12 cellular contexts compared by ENCODE assay signal in genomic region chr4:186946682-186947294, GRCh38.
DNase-seq lines count a peak whose midpoint lies in the region; ATAC-seq and TF ChIP-seq lines count a peak whose summit lies in the region.
"Had no signal": no experiment of that assay in that cellular context is flagged by ENCODE, and none has a peak within 500 bp of the region (broad histone marks: within the 10 kb centered on the region; RNA-seq: fewer than 3 reads in every experiment).

No MANE protein-coding gene starts in this region.

- no peak overlapping the region for H4K5ac ChIP-seq in mesendoderm (ENCODE audit: low read length)

- H3K27me3 ChIP-seq in Caco-2 (replicated peaks; ENCODE audit: control insufficient read depth, insufficient read depth, low read length) (no peaks in the 10 kb centered on the region), mesendoderm (ENCODE audit: insufficient read depth, low read length, poor library complexity) (no peaks in the 10 kb centered on the region), psoas muscle (ENCODE audit: insufficient read depth in 3 of 3, low read length in 2 of 3) (no peaks in the 10 kb centered on the region)

- no peak overlapping the region for H3K9ac ChIP-seq in mesendoderm (ENCODE audit: low read length)
- H3K9ac ChIP-seq: KMS-11 had no signal

- H3K36me3 ChIP-seq in Caco-2 (ENCODE audit: control insufficient read depth, insufficient read depth, low read length), result no peaks in the 10 kb centered on the region
- no peaks in the 10 kb centered on the region for H3K36me3 ChIP-seq in mesendoderm (ENCODE audit: control insufficient read depth, insufficient read depth, low read length)
- H3K36me3 ChIP-seq in psoas muscle (ENCODE audit: insufficient read depth in 1 of 2, low read depth in 1 of 2), result no peaks in the 10 kb centered on the region
- H3K36me3 ChIP-seq: lower lobe of right lung had no signal

- peaks cover 3% of the 10 kb centered on the region for H3K27me3 Mint-ChIP-seq in Caco-2 (ENCODE audit: insufficient read depth, unreplicated experiment)
- no peaks in the 10 kb centered on the region for H3K27me3 Mint-ChIP-seq in T-helper 17 cell
- H3K27me3 Mint-ChIP-seq in effector memory CD8-positive, alpha-beta T cell, result no peaks in the 10 kb centered on the region

- H3K9me3 Mint-ChIP-seq in Caco-2 (ENCODE audit: unreplicated experiment), result no peaks in the 10 kb centered on the region
- H3K9me3 Mint-ChIP-seq in effector memory CD8-positive, alpha-beta T cell, result peaks cover 9 to 34% of the 10 kb centered on the region in 2 donors

- H3K4me1 Mint-ChIP-seq in Caco-2 (ENCODE audit: low read depth, unreplicated experiment) (peaks cover 5% of the 10 kb centered on the region), T-helper 17 cell (no peaks in the 10 kb centered on the region)
- H3K4me1 Mint-ChIP-seq in effector memory CD8-positive, alpha-beta T cell (ENCODE audit: low read depth in 2 of 2), result no peaks in the 10 kb centered on the region

- no peak overlapping the region for H3K56ac ChIP-seq in mesendoderm (ENCODE audit: low read length)

- H3K9me3 ChIP-seq in Caco-2 (no peaks in the 10 kb centered on the region), T-helper 17 cell (ENCODE audit: control insufficient read depth, low read length, poor library complexity, severe bottlenecking) (no peaks in the 10 kb centered on the region), psoas muscle (no peaks in the 10 kb centered on the region)
- H3K9me3 ChIP-seq: lower lobe of right lung had no signal

- no peak overlapping the region for H3K23ac ChIP-seq in mesendoderm (ENCODE audit: low read length)

- TF ChIP-seq CTCF in Caco-2 (IDR thresholded peaks at IDR 0.05; ENCODE audit: insufficient read depth in 1 of 2, low read depth in 1 of 2, low read length in 1 of 2, severe bottlenecking in 1 of 2, unreplicated experiment in 1 of 2) (peak; percentile 50 to 84), LNCaP clone FGC (IDR thresholded peaks at IDR 0.05; ENCODE audit: control insufficient read depth, extremely low read depth, insufficient read depth) (peak; percentile 32), psoas muscle (IDR thresholded peaks at IDR 0.05) (no peak)

- H3K4me3 Mint-ChIP-seq in Caco-2 (ENCODE audit: unreplicated experiment) (no peak overlapping the region), T-helper 17 cell (no peak overlapping the region)
- no peak overlapping the region for H3K4me3 Mint-ChIP-seq in effector memory CD8-positive, alpha-beta T cell

- H2BK15ac ChIP-seq in mesendoderm (replicated peaks; ENCODE audit: low read depth), result no peak overlapping the region

- H2BK120ac ChIP-seq in mesendoderm (ENCODE audit: low read depth, low read length), result no peak overlapping the region

- ATAC-seq in T-helper 17 cell (no peak), psoas muscle (no peak)
- ATAC-seq in effector memory CD8-positive, alpha-beta T cell (replicated peaks), result no peak
- ATAC-seq: lower lobe of right lung had no signal

- POLR2A ChIA-PET in Caco-2 (lab: Charles Lee), result no interaction called here

- H2AK5ac ChIP-seq in mesendoderm (ENCODE audit: low read length), result no peak overlapping the region

- H3K4me2 ChIP-seq in mesendoderm (ENCODE audit: low read length), result no peak overlapping the region
- H3K4me2 ChIP-seq: KMS-11 had no signal

- no peak overlapping the region for H3K27ac Mint-ChIP-seq in Caco-2 (ENCODE audit: unreplicated experiment)
- H3K27ac Mint-ChIP-seq in T-helper 17 cell, result no peak overlapping the region
- H3K27ac Mint-ChIP-seq in effector memory CD8-positive, alpha-beta T cell, result no peak overlapping the region

- no peaks in the 10 kb centered on the region for H3K79me2 ChIP-seq in mesendoderm (ENCODE audit: control insufficient read depth, insufficient read depth, low read length)

- DNase-seq in Caco-2 (peak; percentile 72), LNCaP clone FGC (ENCODE audit: low read depth) (no peak), astrocyte of the hippocampus (ENCODE audit: low read depth, low spot score) (peak; percentile 55), mesendoderm (peak; percentile 72), T-helper 17 cell (no peak), psoas muscle (no peak)
- DNase-seq in effector memory CD8-positive, alpha-beta T cell, result no peak
- DNase-seq in activated T-cell treated with anti-CD3 and anti-CD28 coated beads, Interleukin-2, amount 50 U/mL, for 48 hours, result no peak
- DNase-seq: activated CD4-positive, CD25-positive, alpha-beta regulatory T cell treated with anti-CD3 and anti-CD28 coated beads, Interleukin-2, amount 50 U/mL, for 72 hours; lower lobe of right lung; stimulated activated CD4-positive, alpha-beta T cell treated with anti-CD3 and anti-CD28 coated beads, Interleukin-2, amount 100 ng/mL, for 24 hours had no signal

- CTCF ChIA-PET in Caco-2 (lab: Charles Lee), result interaction anchor here (0.5 to 1.4 kb wide), 2 partner anchors 221 to 802 kb away, joined by 3 read pairs; no protein-coding TSS in a partner anchor

- H3K79me1 ChIP-seq in mesendoderm (ENCODE audit: low read length), result no peaks in the 10 kb centered on the region

- intact Hi-C loops in Caco-2 (cut with micrococcal nuclease; ENCODE audit: unreplicated experiment) (loop anchor here (1.0 kb wide), 2 partner anchors 220 to 277 kb away; no protein-coding TSS in a partner anchor), psoas muscle (cut with DNase I) (no loop called here)

- H3K36me3 Mint-ChIP-seq in Caco-2 (ENCODE audit: insufficient read depth, unreplicated experiment), result no peaks in the 10 kb centered on the region
- no peaks in the 10 kb centered on the region for H3K36me3 Mint-ChIP-seq in T-helper 17 cell (ENCODE audit: low read depth)
- H3K36me3 Mint-ChIP-seq in effector memory CD8-positive, alpha-beta T cell (ENCODE audit: insufficient read depth), result no peaks in the 10 kb centered on the region

- H2BK5ac ChIP-seq in mesendoderm (ENCODE audit: low read length), result no peak overlapping the region

- H3K27ac ChIP-seq in mesendoderm (ENCODE audit: low read depth, low read length), result no peak overlapping the region
- no peak overlapping the region for H3K27ac ChIP-seq in psoas muscle
- H3K27ac ChIP-seq: KMS-11, lower lobe of right lung had no signal

- no peak overlapping the region for H4K8ac ChIP-seq in mesendoderm (ENCODE audit: low read depth, low read length)

- no TSS peak for BruUV-seq in Caco-2 (replicated peaks; lab: Mats Ljungman, UMichigan)

- no peak overlapping the region for H3K18ac ChIP-seq in mesendoderm (ENCODE audit: low read length)

- H3K4ac ChIP-seq in mesendoderm (ENCODE audit: low read depth, low read length), result no peak overlapping the region

- no peaks in the 10 kb centered on the region for H3K4me1 ChIP-seq in Caco-2
- H3K4me1 ChIP-seq in mesendoderm (ENCODE audit: control insufficient read depth, low read depth, low read length), result no peaks in the 10 kb centered on the region
- no peaks in the 10 kb centered on the region for H3K4me1 ChIP-seq in psoas muscle

- no CpG with 5 or more reads among the region's 11 CpGs for whole genome bisulfite sequencing in mesendoderm (ENCODE audit: extremely low coverage, insufficient coverage, low lambda C conversion rate)
- WGBS in psoas muscle, 3 donors, result 68 to 75% (median 75%) methylated on average over 11 of the region's 11 CpGs

- H3K4me3 ChIP-seq in Caco-2 (ENCODE audit: low read depth, low read length) (no peak overlapping the region), LNCaP clone FGC (ENCODE audit: low read depth, low read length) (no peak overlapping the region), mesendoderm (ENCODE audit: low read length) (no peak overlapping the region), psoas muscle (no peak overlapping the region)
- H3K4me3 ChIP-seq: lower lobe of right lung had no signal

Comparison
In these comparisons a context has a peak if more than half of its experiments do, and no peak if none do; other contexts are left out.
1. DNase-seq: peak in Caco-2 (2 of 2), astrocyte of the hippocampus (single experiment) and mesendoderm (single experiment); none in LNCaP clone FGC (single experiment), T-helper 17 cell (0 of 3), effector memory CD8-positive, alpha-beta T cell (0 of 3), activated T-cell treated with anti-CD3 and anti-CD28 coated beads, Interleukin-2, amount 50 U/mL, for 48 hours (0 of 2) and psoas muscle (0 of 2).